ENCODE assay signal across 8 cellular contexts in genomic region chr6:4805553-4806307, GRCh38. TPM values are rescaled to one million over a fixed set of nuclear protein-coding genes. Genes with fewer than 3 reads are reported as not detected.
A peak's percentile ranks its signal among the peaks of the same experiment; 100 is the strongest.
DNase-seq lines count a peak whose midpoint lies in the region; ATAC-seq and TF ChIP-seq lines count a peak whose summit lies in the region.

No MANE protein-coding gene starts in this region.

- no peak overlapping the region for H3K4me3 ChIP-seq in astrocyte of the cerebellum (ENCODE audit: low read depth, low read length)

- peak; percentile 68 for TF ChIP-seq CTCF in astrocyte of the cerebellum (IDR thresholded peaks at IDR 0.05; ENCODE audit: low read depth, low read length, missing control alignments)

- in situ Hi-C loops in G401 (cut with HindIII; ENCODE audit: low sequenced_read_pairs): no loop called here
- in situ Hi-C loops in astrocyte of the cerebellum (cut with HindIII; ENCODE audit: low sequenced_read_pairs): no loop called here

- peak; percentile 47 for DNase-seq in AG08395 (ENCODE audit: low spot score)
- DNase-seq in G401 (ENCODE audit: low spot score): peak; percentile 79
- peak; percentile 59 for DNase-seq in NCI-H2196 (lab: John Stamatoyannopoulos, UW; ENCODE audit: unreplicated experiment)
- no peak for DNase-seq in astrocyte of the cerebellum (ENCODE audit: low read depth)
- DNase-seq in iPS-NIHi7 (ENCODE audit: extremely low spot score): peak; percentile 73
- DNase-seq in stimulated activated CD4-positive, alpha-beta T cell treated with anti-CD3 and anti-CD28 coated beads, Interleukin-4, amount 100 ng/mL, for 1 hour: peak; percentile 21

- ATAC-seq in GM18861 (IDR thresholded peaks at IDR 0.05; ENCODE audit: unreplicated experiment) (no peak), HG02623 (IDR thresholded peaks at IDR 0.05; ENCODE audit: unreplicated experiment) (no peak)

RNA-seq across cellular contexts. Expression of gene CDYL, which starts 29.5 kb away (rescaled TPM):
- total RNA-seq in G401 (2014; rRNA removed; shearing (Covaris generic)): 15.7 and 22.6 TPM in 2 replicates
